In genomic region chr22:36475341-36475740, GRCh38 we compare ENCODE assay signal across 26 cellular contexts.
"Had no signal": no experiment of that assay in that cellular context is flagged by ENCODE, and none has a peak within 500 bp of the region (broad histone marks: within the 10 kb centered on the region; RNA-seq: fewer than 3 reads in every experiment).

No MANE protein-coding gene starts in this region.

- H3K36me3 ChIP-seq: breast epithelium, uterus had no signal

- H3K27ac Mint-ChIP-seq: activated naive CD4-positive, alpha-beta T cell treated with anti-CD3 and anti-CD28 coated beads, Interleukin-2, amount 50 U/mL, for 24 hours; activated naive CD8-positive, alpha-beta T cell treated with anti-CD3 and anti-CD28 coated beads, Interleukin-2, amount 50 U/mL, for 24 hours; activated T-helper 1 cell treated with anti-CD3 and anti-CD28 coated beads, Interleukin-12 subunit alpha, Interleukin-12 subunit beta, Interleukin-2, Interleukin-4 antibody, amounts not matched to agents 30 ng/mL and 10 ng/mL and 1 ng/mL, durations not matched to agents 14 hours and 24 hours and 36 hours; mesothelial cell of epicardium; nephron progenitor cell; progenitor cell of endocrine pancreas had no signal

- DNase-seq: activated CD4-positive, alpha-beta T cell treated with anti-CD3 and anti-CD28 coated beads for 4 hours; activated CD4-positive, alpha-beta T cell treated with anti-CD3 and anti-CD28 coated beads, Interleukin-2, amount 50 U/mL, for 48 hours; activated CD4-positive, CD25-positive, alpha-beta regulatory T cell; activated CD8-positive, alpha-beta memory T cell treated with anti-CD3 and anti-CD28 coated beads for 24 hours; activated gamma-delta T cell; activated naive CD8-positive, alpha-beta T cell treated with anti-CD3 and anti-CD28 coated beads, Interleukin-2, amount 50 U/mL, for 24 hours; activated T-cell treated with anti-CD3 and anti-CD28 coated beads, Interleukin-2, amount 50 U/mL, for 1 hour; central memory CD4-positive, alpha-beta T cell; foreskin keratinocyte; islet precursor cell; naive B cell; nephron progenitor cell; stimulated activated CD4-positive, alpha-beta T cell treated with anti-CD3 and anti-CD28 coated beads, Interleukin-2, amount 100 ng/mL, for 48 hours; stimulated activated naive CD8-positive, alpha-beta T cell treated with anti-CD3 and anti-CD28 coated beads, Interleukin-15, Interleukin-2, amounts not matched to agents 100 U/mL and 50 U/mL, for 24 hours; T-helper 1 cell; testis; trophoblast cell; uterus had no signal

- H3K9me3 Mint-ChIP-seq: activated naive CD4-positive, alpha-beta T cell treated with anti-CD3 and anti-CD28 coated beads, Interleukin-2, amount 50 U/mL, for 24 hours; activated naive CD8-positive, alpha-beta T cell treated with anti-CD3 and anti-CD28 coated beads, Interleukin-2, amount 50 U/mL, for 24 hours; activated T-helper 1 cell treated with anti-CD3 and anti-CD28 coated beads, Interleukin-12 subunit alpha, Interleukin-12 subunit beta, Interleukin-2, Interleukin-4 antibody, amounts not matched to agents 30 ng/mL and 10 ng/mL and 1 ng/mL, durations not matched to agents 14 hours and 24 hours and 36 hours; mesothelial cell of epicardium; naive B cell; nephron progenitor cell had no signal

- H3K9me3 ChIP-seq: breast epithelium, neutrophil, testis, uterus had no signal

- H3K27me3 ChIP-seq: breast epithelium, foreskin keratinocyte, hepatocyte, neutrophil, testis, uterus had no signal

- H3K27me3 Mint-ChIP-seq: activated naive CD4-positive, alpha-beta T cell treated with anti-CD3 and anti-CD28 coated beads, Interleukin-2, amount 50 U/mL, for 24 hours; activated naive CD8-positive, alpha-beta T cell treated with anti-CD3 and anti-CD28 coated beads, Interleukin-2, amount 50 U/mL, for 24 hours; naive B cell; progenitor cell of endocrine pancreas had no signal

- H2AFZ ChIP-seq: hepatocyte had no signal

- H3K4me2 ChIP-seq: hepatocyte had no signal

- H3K4me3 Mint-ChIP-seq: activated naive CD4-positive, alpha-beta T cell treated with anti-CD3 and anti-CD28 coated beads, Interleukin-2, amount 50 U/mL, for 24 hours; activated naive CD8-positive, alpha-beta T cell treated with anti-CD3 and anti-CD28 coated beads, Interleukin-2, amount 50 U/mL, for 24 hours; activated T-helper 1 cell treated with anti-CD3 and anti-CD28 coated beads, Interleukin-12 subunit alpha, Interleukin-12 subunit beta, Interleukin-2, Interleukin-4 antibody, amounts not matched to agents 30 ng/mL and 10 ng/mL and 1 ng/mL, durations not matched to agents 14 hours and 24 hours and 36 hours; mesothelial cell of epicardium; naive B cell; nephron progenitor cell had no signal

- ATAC-seq: activated naive CD8-positive, alpha-beta T cell treated with anti-CD3 and anti-CD28 coated beads, Interleukin-2, amount 50 U/mL, for 24 hours; esophagus mucosa; foreskin keratinocyte; stimulated activated naive CD8-positive, alpha-beta T cell treated with anti-CD3 and anti-CD28 coated beads, Interleukin-15, Interleukin-2, amounts not matched to agents 100 U/mL and 50 U/mL, for 24 hours had no signal

- H3K27ac ChIP-seq: breast epithelium, foreskin keratinocyte, hepatocyte, neutrophil, testis, uterus had no signal

- H3K4me3 ChIP-seq: breast epithelium, hepatocyte, testis, uterus had no signal
